Comparison of ENCODE assay signal across 22 cellular contexts in the genomic region with DNA sequence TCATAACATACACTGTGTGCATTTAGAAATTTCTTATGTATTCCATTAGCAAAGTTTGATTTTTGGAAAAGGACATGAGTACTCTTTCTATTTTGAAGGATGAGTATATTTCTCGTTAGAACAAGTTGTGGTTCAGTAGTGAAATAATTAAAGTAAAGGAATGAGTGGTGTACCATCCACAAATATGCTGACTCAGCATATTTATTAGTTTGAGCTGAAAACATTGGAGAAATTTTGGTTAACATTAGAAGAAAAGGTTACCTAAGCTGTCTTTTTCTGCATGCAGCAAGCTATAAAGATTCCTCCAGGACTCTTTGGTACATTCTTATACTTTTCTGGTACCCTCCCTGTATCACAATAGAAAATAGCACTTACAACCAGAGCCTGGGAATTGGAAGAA. TPM values are rescaled to one million over a fixed set of nuclear protein-coding genes. Genes with fewer than 3 reads are reported as not detected.
A peak's percentile ranks its signal among the peaks of the same experiment; 100 is the strongest.
DNase-seq lines count a peak whose midpoint lies in the region; ATAC-seq and TF ChIP-seq lines count a peak whose summit lies in the region.
"Had no signal": no experiment of that assay in that cellular context is flagged by ENCODE, and none has a peak within 500 bp of the region (broad histone marks: within the 10 kb centered on the region; RNA-seq: fewer than 3 reads in every experiment).

No MANE protein-coding gene starts in this region.

- H3K27me3 Mint-ChIP-seq in endodermal cell (ENCODE audit: insufficient read depth) = no peaks in the 10 kb centered on the region
- H3K27me3 Mint-ChIP-seq: CD4-positive, alpha-beta T cell; CD8-positive, alpha-beta memory T cell had no signal

- no peak overlapping the region for H3K4me3 Mint-ChIP-seq in endodermal cell
- H3K4me3 Mint-ChIP-seq: CD14-positive monocyte; CD4-positive, alpha-beta T cell; CD8-positive, alpha-beta memory T cell; GM23338; HFFc6 had no signal

- H4K20me1 ChIP-seq in SK-N-SH (ENCODE audit: insufficient read depth) = no peaks in the 10 kb centered on the region
- H4K20me1 ChIP-seq: BLaER1 treated with 17β-estradiol and CSF1 and Interleukin-3, amounts not matched to agents 10 nM and 100 nM had no signal

- no peak for TF ChIP-seq EP300 in SK-N-SH (IDR thresholded peaks at IDR 0.05; ENCODE audit: borderline replicate concordance in 1 of 2, low read depth in 1 of 2, low read length in 1 of 2)

- DNase-seq in SK-N-SH (no peak), SK-N-MC (ENCODE audit: low read depth, low spot score) (no peak), endodermal cell (no peak), NCI-H524 (lab: John Stamatoyannopoulos, UW) (no peak), middle frontal gyrus (ENCODE audit: extremely low spot score, low spot score) (no peak)
- DNase-seq: ACHN; AML-193; BE2C; CD4-positive, alpha-beta T cell; CD8-positive, alpha-beta memory T cell; DMS 273 treated with DMSO at 0.1 percent for 48 hours; DMS79; EL; GDM1; HFFc6 had no signal

- peaks cover 89% of the 10 kb centered on the region for H3K9me3 Mint-ChIP-seq in endodermal cell

- CTCF ChIA-PET in SK-N-SH (lab: Yijun Ruan, JAX) = no interaction called here

- TF ChIP-seq RAD21 in SK-N-SH (IDR thresholded peaks at IDR 0.05; ENCODE audit: low read length) = no peak

- no peak overlapping the region for H3K4me3 ChIP-seq in SK-N-SH (ENCODE audit: low read depth in 2 of 2, low read length in 1 of 2)
- no peak overlapping the region for H3K4me3 ChIP-seq in SK-N-MC
- peak overlapping the region; percentile 44 for H3K4me3 ChIP-seq in endodermal cell (ENCODE audit: low read length)
- H3K4me3 ChIP-seq: BLaER1 treated with 17β-estradiol and CSF1 and Interleukin-3, amounts not matched to agents 10 nM and 100 nM; GM12878; GM23338; HAP-1 had no signal

- POLR2A ChIA-PET in SK-N-SH (lab: Yijun Ruan, JAX) = no interaction called here

- H3K9ac ChIP-seq in SK-N-SH = no peak overlapping the region
- no peak overlapping the region for H3K9ac ChIP-seq in SK-N-MC (ENCODE audit: insufficient read length)
- H3K9ac ChIP-seq in endodermal cell (ENCODE audit: extremely low read depth, low read length, poor library complexity, severe bottlenecking) = no peak overlapping the region
- H3K9ac ChIP-seq: BLaER1 treated with 17β-estradiol and CSF1 and Interleukin-3, amounts not matched to agents 10 nM and 100 nM had no signal

- H3K36me3 Mint-ChIP-seq in endodermal cell (ENCODE audit: low read depth) = no peaks in the 10 kb centered on the region
- H3K36me3 Mint-ChIP-seq: CD14-positive monocyte; CD8-positive, alpha-beta memory T cell had no signal

- TF ChIP-seq CTCF in SK-N-SH (IDR thresholded peaks at IDR 0.05) (no peak), endodermal cell (conservative IDR thresholded peaks at IDR 0.05) (no peak)

- no peaks in the 10 kb centered on the region for H3K4me1 Mint-ChIP-seq in endodermal cell
- H3K4me1 Mint-ChIP-seq: CD14-positive monocyte; CD8-positive, alpha-beta memory T cell; GM23338 had no signal

- WGBS in SK-N-SH (ENCODE audit: low lambda C conversion rate) = 0% methylated on average over 1 of the region's 1 CpG
- WGBS in endodermal cell (ENCODE audit: insufficient coverage in 1 of 2, insufficient read length in 1 of 2), 2 experiments = 42 to 43% methylated on average over 1 of the region's 1 CpG

- H3K27ac ChIP-seq in SK-N-SH (ENCODE audit: low read depth in 2 of 2, low read length in 1 of 2) (no peak overlapping the region), SK-N-MC (peak overlapping the region; percentile 21), endodermal cell (ENCODE audit: low read depth, low read length) (no peak overlapping the region)
- H3K27ac ChIP-seq: 22Rv1; BLaER1 treated with 17β-estradiol and CSF1 and Interleukin-3, amounts not matched to agents 10 nM and 100 nM had no signal

- H3K4me1 ChIP-seq in SK-N-SH (ENCODE audit: control insufficient read depth in 1 of 2, insufficient read depth in 2 of 2, low read depth in 1 of 2, low read length in 1 of 2) = no peaks in the 10 kb centered on the region
- H3K4me1 ChIP-seq in endodermal cell (ENCODE audit: control insufficient read depth, insufficient read depth, low read length) = no peaks in the 10 kb centered on the region
- H3K4me1 ChIP-seq: BE2C; BLaER1 treated with 17β-estradiol and CSF1 and Interleukin-3, amounts not matched to agents 10 nM and 100 nM; HAP-1 had no signal

- H3K27ac Mint-ChIP-seq in endodermal cell = no peak overlapping the region
- H3K27ac Mint-ChIP-seq: CD14-positive monocyte; CD4-positive, alpha-beta T cell; CD8-positive, alpha-beta memory T cell; GM23338; HFFc6 had no signal

- no peak overlapping the region for H3K4me2 ChIP-seq in SK-N-SH
- H3K4me2 ChIP-seq: BLaER1 treated with 17β-estradiol and CSF1 and Interleukin-3, amounts not matched to agents 10 nM and 100 nM; GM23338 had no signal

- no peak overlapping the region for H2AFZ ChIP-seq in SK-N-SH (ENCODE audit: low read depth)
- H2AFZ ChIP-seq: GM23338 had no signal

- H3K9me3 ChIP-seq in SK-N-SH = 0 out of 2 replicates have a peak, but pooled peaks cover 9% of the 10 kb centered on the region
- no peaks in the 10 kb centered on the region for H3K9me3 ChIP-seq in SK-N-MC (ENCODE audit: low read depth, low read length)
- peaks cover 80% of the 10 kb centered on the region for H3K9me3 ChIP-seq in endodermal cell (ENCODE audit: control insufficient read depth, low read length)
- H3K9me3 ChIP-seq: BE2C, HAP-1 had no signal

- no peaks in the 10 kb centered on the region for H3K79me2 ChIP-seq in SK-N-SH (ENCODE audit: insufficient read depth)

- no peak for ATAC-seq in SK-N-SH treated with all-trans-retinoic acid at 6 μM for 48 hours
- ATAC-seq: GM12878, GM23338 had no signal

- H3K9me2 ChIP-seq in SK-N-SH = no peaks in the 10 kb centered on the region

- no peaks in the 10 kb centered on the region for H3K27me3 ChIP-seq in SK-N-SH (ENCODE audit: insufficient read depth)
- H3K27me3 ChIP-seq in endodermal cell (ENCODE audit: control insufficient read depth, insufficient read depth, low read length, poor library complexity, severe bottlenecking) = no peaks in the 10 kb centered on the region
- H3K27me3 ChIP-seq: BE2C; BLaER1 treated with 17β-estradiol and CSF1 and Interleukin-3, amounts not matched to agents 10 nM and 100 nM had no signal

- no peaks in the 10 kb centered on the region for H3F3A ChIP-seq in SK-N-SH (replicated peaks; ENCODE audit: insufficient read depth)

- H3K36me3 ChIP-seq in SK-N-SH (replicated peaks in 1 of 2; ENCODE audit: control insufficient read depth in 1 of 2, insufficient read depth in 2 of 2, low read length in 1 of 2) (no peaks in the 10 kb centered on the region), SK-N-MC (ENCODE audit: insufficient read depth, low read length) (no peaks in the 10 kb centered on the region), endodermal cell (ENCODE audit: control insufficient read depth, insufficient read depth, low read length) (no peaks in the 10 kb centered on the region)
- H3K36me3 ChIP-seq: BE2C; BLaER1 treated with 17β-estradiol and CSF1 and Interleukin-3, amounts not matched to agents 10 nM and 100 nM; HAP-1 had no signal

TF ChIP-seq in SK-N-SH treated with all-trans-retinoic acid at 6 μM for 48 hours, 23 proteins besides CTCF, POLR2A, EP300 and RAD21:
- no peak for TF ChIP-seq PPARA (CRISPR knock-in tag; IDR thresholded peaks at IDR 0.05; ENCODE audit: borderline replicate concordance)
- TF ChIP-seq ZFP3 (CRISPR knock-in tag; IDR thresholded peaks at IDR 0.05) = no peak
- TF ChIP-seq BACH2 (CRISPR knock-in tag; IDR thresholded peaks at IDR 0.05; ENCODE audit: borderline replicate concordance) = peak; percentile 51; the same call in 1 of the 2 replicates
- TF ChIP-seq ISL1 (CRISPR knock-in tag; IDR thresholded peaks at IDR 0.05) = no peak

TF ChIP-seq in SK-N-SH, 30 proteins besides CTCF, POLR2A, EP300 and RAD21 (continues in another document):
- TF ChIP-seq RFX5 (IDR thresholded peaks at IDR 0.05; ENCODE audit: low read length) = no peak
- TF ChIP-seq SIN3A (IDR thresholded peaks at IDR 0.05; ENCODE audit: borderline replicate concordance, low read depth, low read length) = no peak
- TF ChIP-seq FOXJ3 (CRISPR knock-in tag; IDR thresholded peaks at IDR 0.05) = no peak
- TF ChIP-seq, protein P1, sequence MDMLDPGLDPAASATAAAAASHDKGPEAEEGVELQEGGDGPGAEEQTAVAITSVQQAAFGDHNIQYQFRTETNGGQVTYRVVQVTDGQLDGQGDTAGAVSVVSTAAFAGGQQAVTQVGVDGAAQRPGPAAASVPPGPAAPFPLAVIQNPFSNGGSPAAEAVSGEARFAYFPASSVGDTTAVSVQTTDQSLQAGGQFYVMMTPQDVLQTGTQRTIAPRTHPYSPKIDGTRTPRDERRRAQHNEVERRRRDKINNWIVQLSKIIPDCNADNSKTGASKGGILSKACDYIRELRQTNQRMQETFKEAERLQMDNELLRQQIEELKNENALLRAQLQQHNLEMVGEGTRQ (IDR thresholded peaks at IDR 0.05; ENCODE audit: borderline replicate concordance, low read depth, low read length) = no peak
- no peak for TF ChIP-seq NRF1 (IDR thresholded peaks at IDR 0.05; ENCODE audit: low read depth, low read length)

RNA-seq across cellular contexts. Expression of a gene that starts 5.7 kb away (rescaled TPM):
- not detected in 2 replicates for polyA plus RNA-seq in SK-N-SH (2012; rRNA removed)
- not detected in 2 replicates for polyA plus RNA-seq in SK-N-SH (2012; cell fraction: cytosol; rRNA removed)
- polyA plus RNA-seq in SK-N-SH (2012; cell fraction: nucleus; rRNA removed) = 0.07 TPM in 1 of 2 replicates, not detected in the other
- not detected for total RNA-seq in endodermal cell
- polyA plus RNA-seq in endodermal cell (2013, experiment 1 of 2) = not detected
- not detected for polyA plus RNA-seq in endodermal cell (2013, experiment 2 of 2)
- total RNA-seq: CD4-positive, alpha-beta T cell; CD8-positive, alpha-beta memory T cell; GM12878; GM23338; HFFc6 had no signal
- polyA plus RNA-seq: CD14-positive monocyte; CD8-positive, alpha-beta memory T cell; GM12878; GM23338 had no signal

RNA-seq across cellular contexts. Expression of a gene that starts 22.1 kb away (rescaled TPM):
- polyA plus RNA-seq in SK-N-SH (2012; rRNA removed) = 0.03 and 0.08 TPM in 2 replicates
- 0.01 and 0.14 TPM in 2 replicates for polyA plus RNA-seq in SK-N-SH (2012; cell fraction: cytosol; rRNA removed)
- 0.73 and 1.0 TPM in 2 replicates for polyA plus RNA-seq in SK-N-SH (2012; cell fraction: nucleus; rRNA removed)
- under 1 TPM; 0.07 to 0.13 TPM for total RNA-seq in endodermal cell
- polyA plus RNA-seq in endodermal cell (2013, experiment 1 of 2) = not detected
- not detected for polyA plus RNA-seq in endodermal cell (2013, experiment 2 of 2)
- total RNA-seq: CD8-positive, alpha-beta memory T cell had no signal
- polyA plus RNA-seq: CD14-positive monocyte; CD8-positive, alpha-beta memory T cell had no signal

RNA-seq across cellular contexts. Expression of a gene that starts 38.9 kb away (rescaled TPM):
- polyA plus RNA-seq in SK-N-SH (2012; rRNA removed) = 0.02 and 0.03 TPM in 2 replicates
- 0.01 TPM in 2 replicates for polyA plus RNA-seq in SK-N-SH (2012; cell fraction: cytosol; rRNA removed)
- 0.05 TPM in 2 replicates for polyA plus RNA-seq in SK-N-SH (2012; cell fraction: nucleus; rRNA removed)
- not detected for total RNA-seq in endodermal cell
- not detected for polyA plus RNA-seq in endodermal cell (2013, experiment 1 of 2)
- not detected for polyA plus RNA-seq in endodermal cell (2013, experiment 2 of 2)
- total RNA-seq: CD4-positive, alpha-beta T cell; CD8-positive, alpha-beta memory T cell; GM12878; GM23338; HFFc6 had no signal
- polyA plus RNA-seq: CD14-positive monocyte; CD8-positive, alpha-beta memory T cell; GM12878; GM23338 had no signal

RNA-seq across cellular contexts. Expression of a gene that starts 42.7 kb away (rescaled TPM):
- polyA plus RNA-seq in SK-N-SH (2012; rRNA removed) = 0.06 TPM in 1 of 2 replicates, not detected in the other
- polyA plus RNA-seq in SK-N-SH (2012; cell fraction: cytosol; rRNA removed) = not detected in 2 replicates
- polyA plus RNA-seq in SK-N-SH (2012; cell fraction: nucleus; rRNA removed) = 0.30 TPM in 1 of 2 replicates, not detected in the other
- total RNA-seq in endodermal cell = not detected
- not detected for polyA plus RNA-seq in endodermal cell (2013, experiment 1 of 2)
- polyA plus RNA-seq in endodermal cell (2013, experiment 2 of 2) = not detected
- total RNA-seq: CD8-positive, alpha-beta memory T cell; HFFc6 had no signal
- polyA plus RNA-seq: CD14-positive monocyte; CD8-positive, alpha-beta memory T cell; GM12878; GM23338 had no signal

RNA-seq across cellular contexts. Expression of a gene that starts 59.1 kb away (rescaled TPM):
- polyA plus RNA-seq in SK-N-SH (2012; rRNA removed) = not detected in 2 replicates
- not detected in 2 replicates for polyA plus RNA-seq in SK-N-SH (2012; cell fraction: cytosol; rRNA removed)
- 0.13 TPM in 1 of 2 replicates, not detected in the other for polyA plus RNA-seq in SK-N-SH (2012; cell fraction: nucleus; rRNA removed)
- total RNA-seq in endodermal cell = not detected
- not detected for polyA plus RNA-seq in endodermal cell (2013, experiment 1 of 2)
- polyA plus RNA-seq in endodermal cell (2013, experiment 2 of 2) = not detected
- total RNA-seq: CD8-positive, alpha-beta memory T cell; GM12878; GM23338; HFFc6 had no signal
- polyA plus RNA-seq: CD14-positive monocyte; CD8-positive, alpha-beta memory T cell; GM12878; GM23338 had no signal
